Comparison of ENCODE assay signal across 8 cellular contexts in genomic region chr11:59755701-59756495, GRCh38. TPM values are rescaled to one million over a fixed set of nuclear protein-coding genes. Genes with fewer than 3 reads are reported as not detected.
DNase-seq lines count a peak whose midpoint lies in the region; ATAC-seq and TF ChIP-seq lines count a peak whose summit lies in the region.

No MANE protein-coding gene starts in this region.

- peak overlapping the region; percentile 80 for H3K27ac ChIP-seq in caudate nucleus (ENCODE audit: low read depth, low read length)
- peak overlapping the region; percentile 86 to 94 (median 91) for H3K27ac ChIP-seq in sigmoid colon

- H3K4me3 ChIP-seq in sigmoid colon: peak overlapping the region; percentile 67 to 92 (median 76)

- no peaks in the 10 kb centered on the region for H3K36me3 ChIP-seq in sigmoid colon

- TF ChIP-seq CTCF in sigmoid colon (IDR thresholded peaks at IDR 0.05): no peak

- peaks cover 0 to 22% (median 16%) of the 10 kb centered on the region in 4 donors for H3K4me1 ChIP-seq in sigmoid colon

- peak in 1 of 2 donors; percentile 11 for TF ChIP-seq POLR2A in sigmoid colon (IDR thresholded peaks at IDR 0.05)

- TF ChIP-seq EP300 in sigmoid colon (IDR thresholded peaks at IDR 0.05): peak in 1 of 4 donors; percentile 47

- H3K9me3 ChIP-seq in sigmoid colon: no peaks in the 10 kb centered on the region

- H3K27me3 ChIP-seq in sigmoid colon: no peaks in the 10 kb centered on the region

- ATAC-seq in activated CD4-positive, CD25-positive, alpha-beta regulatory T cell treated with anti-CD3 and anti-CD28 coated beads, Interleukin-2, amount 50 U/mL, for 24 hours: peak; percentile 6 to 22
- no peak for ATAC-seq in HG02623 (IDR thresholded peaks at IDR 0.05; ENCODE audit: unreplicated experiment)

- no peak for DNase-seq in activated CD4-positive, CD25-positive, alpha-beta regulatory T cell treated with anti-CD3 and anti-CD28 coated beads, Interleukin-2, amount 50 U/mL, for 72 hours
- DNase-seq in Kasumi-1 (lab: John Stamatoyannopoulos, UW) (peak; percentile 26 to 30), UCSD-AML1 (lab: John Stamatoyannopoulos, UW; ENCODE audit: unreplicated experiment) (peak; percentile 35), caudate nucleus (lab: John Stamatoyannopoulos, UW) (peak in 53 of 61 donors; percentile 4 to 78 (median 41)), iPS-NIHi11 (ENCODE audit: low spot score) (peak; percentile 69), sigmoid colon (peak; percentile 90)

- 4 to 8% methylated on average over 23 of the region's 23 CpGs for WGBS in sigmoid colon, 2 donors

- intact Hi-C loops in sigmoid colon (cut with DNase I): loop anchor here (1.0 to 10.0 kb wide), 4 partner anchors 55 to 1181 kb away; partner anchors contain the start of genes LPXN, MRPL16, OSBP and PATL1

RNA-seq across cellular contexts. Expression of gene STX3, which starts 0.7 kb away (rescaled TPM):
- 10 to 100 TPM in 3 of 4 donors, 1 to 10 TPM in 1; 9.7 to 19.3 (median 15.4) TPM for total RNA-seq in sigmoid colon
- 100 to 1,000 TPM in 1 of 3 donors, 10 to 100 TPM in 2; 39.2 to 120 (median 90.1) TPM for polyA plus RNA-seq in sigmoid colon

RNA-seq across cellular contexts. Expression of gene OR10V1, which starts 42.3 kb away (rescaled TPM):
- total RNA-seq in sigmoid colon: not detected
- polyA plus RNA-seq in sigmoid colon: not detected

RNA-seq across cellular contexts. Expression of gene MRPL16, which starts 54.7 kb away (rescaled TPM):
- total RNA-seq in sigmoid colon: 10 to 100 TPM; 41.9 to 52.6 (median 44.9) TPM
- 10 to 100 TPM; 63.7 to 79.5 (median 75.7) TPM for polyA plus RNA-seq in sigmoid colon
